ENCODE assay signal across 9 cellular contexts in the genomic region with DNA sequence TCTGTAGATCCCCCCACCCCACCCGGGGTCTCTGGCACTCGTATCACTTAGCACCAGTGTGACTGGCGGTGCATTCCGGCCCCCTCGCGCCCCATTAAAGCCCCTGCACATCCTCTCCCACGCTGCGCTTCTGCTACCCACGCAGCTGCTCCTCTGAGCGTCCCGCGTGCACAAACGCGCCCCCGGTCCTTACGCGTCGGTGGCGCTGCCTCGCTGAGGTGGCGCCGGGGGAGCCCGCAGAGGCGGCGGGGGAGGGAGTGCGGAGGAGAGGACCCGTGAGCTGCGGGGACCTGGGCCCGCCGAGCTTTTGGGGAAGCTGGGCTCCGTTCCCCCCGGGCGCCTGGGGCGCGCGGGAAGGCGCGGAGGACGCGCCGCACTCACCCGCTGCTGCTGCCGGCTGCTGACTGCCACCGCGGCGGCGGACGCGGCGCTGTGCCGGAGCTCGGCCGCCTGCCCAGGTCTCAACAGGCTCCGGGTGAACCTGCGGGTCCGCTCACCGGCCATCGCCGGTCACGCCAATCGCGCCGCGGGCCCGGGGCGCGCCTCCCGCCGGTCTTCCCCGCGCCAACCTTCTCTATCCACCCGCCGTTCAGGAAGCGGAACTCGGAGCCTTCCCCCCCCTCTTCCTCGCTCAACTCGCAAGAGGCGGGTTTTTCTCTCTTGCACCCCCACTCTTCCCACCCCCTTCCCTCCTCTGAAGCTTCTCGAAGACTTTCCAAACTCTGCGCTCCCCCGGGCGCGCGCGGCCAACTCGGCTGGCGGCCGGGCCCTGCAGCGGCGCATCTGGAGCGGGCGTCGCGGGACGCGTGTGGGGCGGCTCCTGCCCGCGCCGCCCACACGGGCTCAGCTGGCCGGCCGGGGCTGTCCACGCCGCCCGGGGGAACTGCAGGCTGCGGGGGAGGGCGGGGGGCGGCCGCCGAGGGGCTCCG. TPM values are rescaled to one million over a fixed set of nuclear protein-coding genes. Genes with fewer than 3 reads are reported as not detected.
DNase-seq lines count a peak whose midpoint lies in the region; ATAC-seq and TF ChIP-seq lines count a peak whose summit lies in the region.
"Had no signal": no experiment of that assay in that cellular context is flagged by ENCODE, and none has a peak within 500 bp of the region (broad histone marks: within the 10 kb centered on the region; RNA-seq: fewer than 3 reads in every experiment).

DOCK10 (minus strand) TSS at position 598 of the 929 bp plus-strand sequence; CDS start at position 504, 94 bp downstream.

- TF ChIP-seq CTCF in Peyer's patch (IDR thresholded peaks at IDR 0.05) (no peak), osteocyte (IDR thresholded peaks at IDR 0.05) (no peak), upper lobe of left lung (IDR thresholded peaks at IDR 0.05) (no peak)

- H3K4me3 ChIP-seq in Peyer's patch (peak within 1 kb of the TSS; percentile 58 to 90 (median 72)), upper lobe of left lung (peak within 1 kb of the TSS; percentile 9 to 78 (median 60))

- peak; percentile 22 for ATAC-seq in HG02943 (IDR thresholded peaks at IDR 0.05; ENCODE audit: low read depth, unreplicated experiment)
- peak; percentile 37 to 74 for ATAC-seq in upper lobe of left lung (ENCODE audit: low FRiP score in 2 of 2)
- ATAC-seq: HCT116 had no signal

- H3K36me3 ChIP-seq in Peyer's patch (no peaks in the 10 kb centered on the region), upper lobe of left lung (no peaks in the 10 kb centered on the region)

- H3K36me3 Mint-ChIP-seq in osteocyte (ENCODE audit: unreplicated experiment): no peaks in the 10 kb centered on the region

- peak within 1 kb of the TSS; percentile 91 for H3K4me3 Mint-ChIP-seq in osteocyte (ENCODE audit: unreplicated experiment)

- H3K27ac Mint-ChIP-seq in osteocyte (ENCODE audit: unreplicated experiment): peak within 1 kb of the TSS; percentile 92

- peaks cover 21% of the 10 kb centered on the region for H3K4me1 Mint-ChIP-seq in osteocyte (ENCODE audit: unreplicated experiment)

- DNase-seq in NCI-H748 (lab: John Stamatoyannopoulos, UW; ENCODE audit: unreplicated experiment) (peak; percentile 66), NCI-H748 treated with DMSO at 0.1 percent for 48 hours (lab: John Stamatoyannopoulos, UW) (no peak), Peyer's patch (peak; percentile 35 to 66 (median 59)), glomerular endothelial cell (ENCODE audit: extremely low read depth, low read depth, low spot score) (no peak), osteocyte (ENCODE audit: extremely low spot score, unreplicated experiment) (no peak), upper lobe of left lung (peak; percentile 25 to 90)
- peak; percentile 20 for DNase-seq in activated gamma-delta T cell treated with anti-CD3 and anti-CD28 coated beads, Interleukin-2, amount 50 U/mL, for 16 hours (ENCODE audit: low read depth)

- 1% methylated on average over 32 to 56 of the region's 112 CpGs for WGBS in upper lobe of left lung, 2 donors

- H3K27me3 ChIP-seq in Peyer's patch (no peaks in the 10 kb centered on the region), upper lobe of left lung (peaks cover 0 to 7% (median 2%) of the 10 kb centered on the region in 4 donors)

- TF ChIP-seq POLR2A in Peyer's patch (IDR thresholded peaks at IDR 0.05) (no peak), upper lobe of left lung (IDR thresholded peaks at IDR 0.05) (no peak)

- H3K27ac ChIP-seq in Peyer's patch (peak within 1 kb of the TSS; percentile 53 to 85 (median 63)), upper lobe of left lung (peak within 1 kb of the TSS in 3 of 4 donors; percentile 58 to 68 (median 62))

- TF ChIP-seq EP300 in upper lobe of left lung (IDR thresholded peaks at IDR 0.05): no peak

- H3K4me1 ChIP-seq in Peyer's patch (peaks cover 0 to 6% (median 0%) of the 10 kb centered on the region in 4 donors), upper lobe of left lung (peaks cover 0 to 24% (median 5%) of the 10 kb centered on the region in 4 donors)

- H3K9me3 ChIP-seq in Peyer's patch: no peaks in the 10 kb centered on the region
- no peaks in the 10 kb centered on the region for H3K9me3 ChIP-seq in upper lobe of left lung

- H3K27me3 Mint-ChIP-seq in osteocyte (ENCODE audit: unreplicated experiment): peaks cover 2% of the 10 kb centered on the region

- no peaks in the 10 kb centered on the region for H3K9me3 Mint-ChIP-seq in osteocyte (ENCODE audit: unreplicated experiment)

RNA-seq across cellular contexts. Expression of gene DOCK10, which starts in this region (rescaled TPM):
- total RNA-seq in Peyer's patch (10 to 100 TPM; 14.6 to 97.4 (median 23.5) TPM), glomerular endothelial cell (15.1 and 25.5 TPM in 2 replicates), osteocyte (13.1 and 15.2 TPM in 2 replicates), upper lobe of left lung (100 to 1,000 TPM in 1 of 6 donors, 10 to 100 TPM in 5; 17.6 to 127 (median 39.9) TPM)

Comparison
In these comparisons a context has a peak if more than half of its experiments do, and no peak if none do; other contexts are left out.
1. DNase-seq: peak in NCI-H748 (single experiment), Peyer's patch (3 of 3), activated gamma-delta T cell treated with anti-CD3 and anti-CD28 coated beads, Interleukin-2, amount 50 U/mL, for 16 hours (single experiment) and upper lobe of left lung (2 of 2); none in NCI-H748 treated with DMSO at 0.1 percent for 48 hours (single experiment), glomerular endothelial cell (single experiment) and osteocyte (single experiment).